In genomic region chr9:111524731-111525055, GRCh38 we compare ENCODE assay signal across 9 cellular contexts. TPM values are rescaled to one million over a fixed set of nuclear protein-coding genes. Genes with fewer than 3 reads are reported as not detected.
A peak's percentile ranks its signal among the peaks of the same experiment; 100 is the strongest.
DNase-seq lines count a peak whose midpoint lies in the region; ATAC-seq and TF ChIP-seq lines count a peak whose summit lies in the region.
"Had no signal": no experiment of that assay in that cellular context is flagged by ENCODE, and none has a peak within 500 bp of the region (broad histone marks: within the 10 kb centered on the region; RNA-seq: fewer than 3 reads in every experiment).

No MANE protein-coding gene starts in this region.

- TF ChIP-seq POLR2A in lower leg skin (IDR thresholded peaks at IDR 0.05): no peak

- in situ Hi-C loops in astrocyte of the cerebellum (cut with HindIII; ENCODE audit: low sequenced_read_pairs) (no loop called here), GM13976 (cut with MboI; ENCODE audit: low sequenced_read_pairs, unreplicated experiment) (no loop called here)

- H3K4me3 Mint-ChIP-seq in activated CD4-positive, alpha-beta T cell treated with anti-CD3 and anti-CD28 coated beads for 36 hours: peak overlapping the region; percentile 90

- no peaks in the 10 kb centered on the region for H3K36me3 ChIP-seq in thoracic aorta

- intact Hi-C loops in activated CD4-positive, alpha-beta T cell treated with anti-CD3 and anti-CD28 coated beads for 36 hours (cut with DNase I, micrococcal nuclease): loop anchor here (1.0 to 5.0 kb wide), 3 partner anchors 41 to 138 kb away; partner anchors contain the start of genes DNAJC25 (in 1 of the 2) and GNG10 (in 1 of the 2)
- intact Hi-C loops in lower leg skin (cut with DNase I; ENCODE audit: low total_unique reads): no loop called here

- H3K4me1 Mint-ChIP-seq in activated CD4-positive, alpha-beta T cell treated with anti-CD3 and anti-CD28 coated beads for 36 hours: peaks cover 25% of the 10 kb centered on the region

- peak overlapping the region in 1 of 2 donors; percentile 58 for H3K27ac ChIP-seq in thoracic aorta

- H3K4me3 ChIP-seq in astrocyte of the cerebellum (ENCODE audit: low read depth, low read length) (peak overlapping the region; percentile 79), lower leg skin (ENCODE audit: low read depth, poor library complexity, severe bottlenecking) (peak overlapping the region; percentile 61), thoracic aorta (peak overlapping the region; percentile 84)

- H3K9me3 Mint-ChIP-seq in activated CD4-positive, alpha-beta T cell treated with anti-CD3 and anti-CD28 coated beads for 36 hours (ENCODE audit: low read depth): no peaks in the 10 kb centered on the region

- H3K9me3 ChIP-seq in thoracic aorta: no peaks in the 10 kb centered on the region

- WGBS in lower leg skin, 2 donors: 16 to 25% methylated on average over 7 of the region's 7 CpGs

- no peak for DNase-seq in activated CD4-positive, alpha-beta T cell treated with anti-CD3 and anti-CD28 coated beads for 36 hours
- DNase-seq in activated CD4-positive, alpha-beta T cell treated with anti-CD3 and anti-CD28 coated beads, Interleukin-2, amount 50 U/mL, for 48 hours: no peak
- no peak for DNase-seq in astrocyte of the cerebellum (ENCODE audit: low read depth)
- no peak for DNase-seq in lower leg skin (ENCODE audit: low spot score in 2 of 2)
- DNase-seq in thoracic aorta (ENCODE audit: low spot score): no peak
- no peak for DNase-seq in GM13976 (ENCODE audit: low spot score)
- no peak for DNase-seq in stimulated activated CD4-positive, alpha-beta T cell treated with anti-CD3 and anti-CD28 coated beads, Interleukin-1b, Interleukin-23, amount 100 ng/mL, for 48 hours
- DNase-seq: AML-193 had no signal

- no peaks in the 10 kb centered on the region for H3K27me3 Mint-ChIP-seq in activated CD4-positive, alpha-beta T cell treated with anti-CD3 and anti-CD28 coated beads for 36 hours

- no peak overlapping the region for H3K27ac Mint-ChIP-seq in activated CD4-positive, alpha-beta T cell treated with anti-CD3 and anti-CD28 coated beads for 36 hours

- POLR2A ChIA-PET in activated CD4-positive, alpha-beta T cell treated with anti-CD3 and anti-CD28 coated beads for 36 hours (lab: Charles Lee): interaction anchor here (0.9 kb wide), 1 partner anchor 106 kb away, joined by 3 read pairs; the partner anchor contains the start of gene DNAJC25

- ATAC-seq in activated CD4-positive, alpha-beta T cell treated with anti-CD3 and anti-CD28 coated beads for 36 hours: no peak
- ATAC-seq in thoracic aorta (ENCODE audit: insufficient number of reproducible peaks, low FRiP score, low read depth) (no peak), HG03378 (IDR thresholded peaks at IDR 0.05; ENCODE audit: unreplicated experiment) (no peak)

- CTCF ChIA-PET in activated CD4-positive, alpha-beta T cell treated with anti-CD3 and anti-CD28 coated beads for 36 hours (lab: Charles Lee): interaction anchor here (0.7 to 1.1 kb wide), 2 partner anchors 102 to 713 kb away, joined by 3 to 4 read pairs; no protein-coding TSS in a partner anchor

- no peaks in the 10 kb centered on the region for H3K27me3 ChIP-seq in thoracic aorta (replicated peaks; ENCODE audit: insufficient read depth)

- no peak for TF ChIP-seq CTCF in astrocyte of the cerebellum (IDR thresholded peaks at IDR 0.05; ENCODE audit: low read depth, low read length, missing control alignments)
- no peak for TF ChIP-seq CTCF in lower leg skin (IDR thresholded peaks at IDR 0.05)
- TF ChIP-seq CTCF in thoracic aorta (IDR thresholded peaks at IDR 0.05): no peak
- no peak for TF ChIP-seq CTCF in GM13976 (IDR thresholded peaks at IDR 0.05; ENCODE audit: borderline replicate concordance, control extremely low read depth, extremely low read depth, insufficient read depth, missing control alignments)

- H3K36me3 Mint-ChIP-seq in activated CD4-positive, alpha-beta T cell treated with anti-CD3 and anti-CD28 coated beads for 36 hours (ENCODE audit: low read depth): peaks cover 13% of the 10 kb centered on the region

- H3K4me1 ChIP-seq in thoracic aorta (ENCODE audit: control insufficient read depth in 1 of 2, low read depth in 2 of 2): peaks cover 5 to 11% of the 10 kb centered on the region in 2 donors

RNA-seq across cellular contexts. Expression of gene ZNF483, which starts 0.3 kb away (rescaled TPM):
- total RNA-seq in activated CD4-positive, alpha-beta T cell treated with anti-CD3 and anti-CD28 coated beads for 36 hours: 1 to 10 TPM; 2.5 to 3.0 TPM
- total RNA-seq in lower leg skin (1 to 10 TPM in 3 of 4 donors, under 1 TPM in 1; 0.55 to 3.4 (median 2.3) TPM), thoracic aorta (10 to 100 TPM in 1 of 2 donors, 1 to 10 TPM in 1; 9.7 to 17.8 TPM)

RNA-seq across cellular contexts. Expression of gene ECPAS, which starts 40.5 kb away (rescaled TPM):
- 100 to 1,000 TPM in 1 of 2 experiments, 10 to 100 TPM in 1; 78.4 to 127 TPM for total RNA-seq in activated CD4-positive, alpha-beta T cell treated with anti-CD3 and anti-CD28 coated beads for 36 hours
- total RNA-seq in lower leg skin: 10 to 100 TPM; 53.5 to 75.7 (median 66.1) TPM
- 100 to 1,000 TPM in 1 of 2 donors, 10 to 100 TPM in 1; 72.7 to 115 TPM for total RNA-seq in thoracic aorta
